Comparison of ENCODE assay signal across 11 cellular contexts in the genomic region with DNA sequence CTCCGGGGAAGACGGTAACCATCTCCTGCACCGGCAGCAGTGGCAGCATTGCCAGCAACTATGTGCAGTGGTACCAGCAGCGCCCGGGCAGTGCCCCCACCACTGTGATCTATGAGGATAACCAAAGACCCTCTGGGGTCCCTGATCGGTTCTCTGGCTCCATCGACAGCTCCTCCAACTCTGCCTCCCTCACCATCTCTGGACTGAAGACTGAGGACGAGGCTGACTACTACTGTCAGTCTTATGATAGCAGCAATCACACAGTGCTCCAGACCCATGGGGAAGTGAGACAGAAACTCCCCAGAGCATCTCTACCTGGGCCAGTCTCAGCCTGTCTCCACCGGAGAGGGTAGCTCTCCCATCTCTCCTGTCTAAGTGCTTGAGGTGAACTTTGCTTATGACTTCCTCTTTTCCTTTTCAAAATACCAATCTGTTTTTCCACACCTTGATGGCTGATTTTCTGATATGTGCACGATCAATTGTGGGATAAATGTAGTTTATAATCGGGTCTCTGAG. TPM values are rescaled to one million over a fixed set of nuclear protein-coding genes. Genes with fewer than 3 reads are reported as not detected.
DNase-seq lines count a peak whose midpoint lies in the region; ATAC-seq and TF ChIP-seq lines count a peak whose summit lies in the region.
"Had no signal": no experiment of that assay in that cellular context is flagged by ENCODE, and none has a peak within 500 bp of the region (broad histone marks: within the 10 kb centered on the region; RNA-seq: fewer than 3 reads in every experiment).

No MANE protein-coding gene starts in this region.

- peaks cover 99% of the 10 kb centered on the region for H3K27me3 ChIP-seq in neural progenitor cell

- H3F3A ChIP-seq in neural progenitor cell (ENCODE audit: low read depth) = no peaks in the 10 kb centered on the region

- ATAC-seq in HG02610 (IDR thresholded peaks at IDR 0.05; ENCODE audit: unreplicated experiment) (peak; percentile 66), HG03457 (IDR thresholded peaks at IDR 0.05; ENCODE audit: unreplicated experiment) (peak; percentile 58)
- ATAC-seq in stimulated activated naive B cell treated with anti-CD40 and anti-IgM and Interleukin-4, amounts not matched to agents 10 μg/mL and 1 μg/mL and 100 μg/mL, for 72 hours (replicated peaks) = peak; percentile 92 to 93

- H3K9me3 ChIP-seq in neural progenitor cell (ENCODE audit: low read depth) = no peaks in the 10 kb centered on the region

- H3K36me3 ChIP-seq in neural progenitor cell = no peaks in the 10 kb centered on the region

- peaks cover 47 to 60% of the 10 kb centered on the region in 2 donors for H3K4me1 Mint-ChIP-seq in stimulated activated naive B cell treated with anti-CD40 and anti-IgM and Interleukin-4, amounts not matched to agents 10 μg/mL and 1 μg/mL and 100 μg/mL, for 72 hours
- H3K4me1 Mint-ChIP-seq in neural progenitor cell (peaks cover 7% of the 10 kb centered on the region), Calu3 (ENCODE audit: low read depth, unreplicated experiment) (no peaks in the 10 kb centered on the region)
- H3K4me1 Mint-ChIP-seq: endodermal cell had no signal

- H3K4me3 Mint-ChIP-seq in stimulated activated naive B cell treated with anti-CD40 and anti-IgM and Interleukin-4, amounts not matched to agents 10 μg/mL and 1 μg/mL and 100 μg/mL, for 72 hours = peak overlapping the region; percentile 59 to 66
- H3K4me3 Mint-ChIP-seq in neural progenitor cell = no peak overlapping the region
- H3K4me3 Mint-ChIP-seq in Calu3 (ENCODE audit: low read depth, unreplicated experiment) = no peak overlapping the region
- H3K4me3 Mint-ChIP-seq: endodermal cell, H9 had no signal

- no peaks in the 10 kb centered on the region for H3K4me1 ChIP-seq in neural progenitor cell

- no peak overlapping the region for H3K4me2 ChIP-seq in neural progenitor cell

- no TSS peak for BruUV-seq in Calu3 (replicated peaks; lab: Mats Ljungman, UMichigan)

- intact Hi-C loops in Calu3 (cut with micrococcal nuclease; ENCODE audit: unreplicated experiment) = loop anchor here (5.0 kb wide), 1 partner anchor 39 kb away; no protein-coding TSS in a partner anchor

- CTCF ChIA-PET in Calu3 (lab: Charles Lee) = interaction anchor here (0.6 to 1.2 kb wide), 14 partner anchors 8 to 227 kb away, joined by 3 to 10 read pairs (median 4); no protein-coding TSS in a partner anchor

- DNase-seq in GM19238 (ENCODE audit: insufficient read length, low spot score) (peak; percentile 58), neural progenitor cell (ENCODE audit: low spot score) (no peak), coronary artery (ENCODE audit: low spot score) (no peak), SKM-1 (lab: John Stamatoyannopoulos, UW; ENCODE audit: unreplicated experiment) (no peak), Calu3 (no peak)
- DNase-seq in stimulated activated naive B cell treated with anti-CD40 and anti-IgM and Interleukin-4, amounts not matched to agents 10 μg/mL and 1 μg/mL and 100 μg/mL, for 72 hours = peak; percentile 47

- H3K9ac ChIP-seq in neural progenitor cell = no peak overlapping the region

- no peak for TF ChIP-seq CTCF in neural progenitor cell (IDR thresholded peaks at IDR 0.05)
- no peak for TF ChIP-seq CTCF in coronary artery (IDR thresholded peaks at IDR 0.05)
- no peak for TF ChIP-seq CTCF in Calu3 (IDR thresholded peaks at IDR 0.05; ENCODE audit: unreplicated experiment)

- no peaks in the 10 kb centered on the region for H3K9me3 Mint-ChIP-seq in stimulated activated naive B cell treated with anti-CD40 and anti-IgM and Interleukin-4, amounts not matched to agents 10 μg/mL and 1 μg/mL and 100 μg/mL, for 72 hours
- H3K9me3 Mint-ChIP-seq in neural progenitor cell (peaks cover 2% of the 10 kb centered on the region), Calu3 (ENCODE audit: low read depth, unreplicated experiment) (no peaks in the 10 kb centered on the region)
- H3K9me3 Mint-ChIP-seq: endodermal cell, H9 had no signal

- H3K27ac ChIP-seq in neural progenitor cell (no peak overlapping the region), coronary artery (no peak overlapping the region)

- no peaks in the 10 kb centered on the region for H3K79me2 ChIP-seq in neural progenitor cell (ENCODE audit: low read depth)

- H3K27ac Mint-ChIP-seq in stimulated activated naive B cell treated with anti-CD40 and anti-IgM and Interleukin-4, amounts not matched to agents 10 μg/mL and 1 μg/mL and 100 μg/mL, for 72 hours = peak overlapping the region; percentile 84
- H3K27ac Mint-ChIP-seq in neural progenitor cell (no peak overlapping the region), Calu3 (ENCODE audit: unreplicated experiment) (no peak overlapping the region)
- H3K27ac Mint-ChIP-seq: endodermal cell, H9 had no signal

- H3K4me3 ChIP-seq in neural progenitor cell (no peak overlapping the region), coronary artery (no peak overlapping the region)

- H3K36me3 Mint-ChIP-seq in stimulated activated naive B cell treated with anti-CD40 and anti-IgM and Interleukin-4, amounts not matched to agents 10 μg/mL and 1 μg/mL and 100 μg/mL, for 72 hours = peaks cover 0 to 1% of the 10 kb centered on the region in 2 donors
- H3K36me3 Mint-ChIP-seq in neural progenitor cell (no peaks in the 10 kb centered on the region), Calu3 (ENCODE audit: insufficient read depth, unreplicated experiment) (no peaks in the 10 kb centered on the region)

- H2AFZ ChIP-seq in neural progenitor cell (replicated peaks) = no peak overlapping the region

- H3K27me3 Mint-ChIP-seq in stimulated activated naive B cell treated with anti-CD40 and anti-IgM and Interleukin-4, amounts not matched to agents 10 μg/mL and 1 μg/mL and 100 μg/mL, for 72 hours = no peaks in the 10 kb centered on the region
- H3K27me3 Mint-ChIP-seq in neural progenitor cell (ENCODE audit: insufficient read depth, low read depth) (peaks cover 34% of the 10 kb centered on the region), Calu3 (ENCODE audit: unreplicated experiment) (peaks cover 87% of the 10 kb centered on the region)

- no peaks in the 10 kb centered on the region for H4K20me1 ChIP-seq in neural progenitor cell (ENCODE audit: low read depth)

RNA-seq across cellular contexts. Expression of gene VPREB1, which starts 48.5 kb away (rescaled TPM):
- not detected in 2 replicates for total RNA-seq in neural progenitor cell (ENCODE audit: low replicate concordance)
- not detected in 2 replicates for total RNA-seq in Calu3 (2022)
- total RNA-seq: endodermal cell, H9, skeletal muscle tissue had no signal

Comparison
In these comparisons a context has a peak if more than half of its experiments do, and no peak if none do; other contexts are left out.
1. DNase-seq: peak in GM19238 (single experiment) and stimulated activated naive B cell treated with anti-CD40 and anti-IgM and Interleukin-4, amounts not matched to agents 10 μg/mL and 1 μg/mL and 100 μg/mL, for 72 hours (single experiment); none in neural progenitor cell (single experiment), coronary artery (single experiment), SKM-1 (single experiment) and Calu3 (single experiment).
2. H3K4me3 Mint-ChIP-seq: peak in stimulated activated naive B cell treated with anti-CD40 and anti-IgM and Interleukin-4, amounts not matched to agents 10 μg/mL and 1 μg/mL and 100 μg/mL, for 72 hours (2 of 2); none in neural progenitor cell (single experiment) and Calu3 (single experiment).
3. Peak in every context shown above with its lines, with median percentiles within 50 percentile points of each other: ATAC-seq.